ENCODE assay signal across 10 cellular contexts in genomic region chr3:6264906-6265305, GRCh38.
"Had no signal": no experiment of that assay in that cellular context is flagged by ENCODE, and none has a peak within 500 bp of the region (broad histone marks: within the 10 kb centered on the region; RNA-seq: fewer than 3 reads in every experiment).

No MANE protein-coding gene starts in this region.

- H3K4me3 ChIP-seq: HAP-1, K562 had no signal

- H3K4me3 Mint-ChIP-seq: HFFc6 had no signal

- H3K36me3 ChIP-seq: HAP-1 had no signal

- H3K4me1 ChIP-seq: HAP-1 had no signal

- H3K27ac ChIP-seq: HL-60 had no signal

- DNase-seq: GOT3, H7, HFFc6, IMR-90, Kasumi-1, KG1 had no signal

- H3K27ac Mint-ChIP-seq: HFFc6 had no signal

- ATAC-seq: HCT116, K562 had no signal
